ENCODE assay signal across 11 cellular contexts in the genomic region with DNA sequence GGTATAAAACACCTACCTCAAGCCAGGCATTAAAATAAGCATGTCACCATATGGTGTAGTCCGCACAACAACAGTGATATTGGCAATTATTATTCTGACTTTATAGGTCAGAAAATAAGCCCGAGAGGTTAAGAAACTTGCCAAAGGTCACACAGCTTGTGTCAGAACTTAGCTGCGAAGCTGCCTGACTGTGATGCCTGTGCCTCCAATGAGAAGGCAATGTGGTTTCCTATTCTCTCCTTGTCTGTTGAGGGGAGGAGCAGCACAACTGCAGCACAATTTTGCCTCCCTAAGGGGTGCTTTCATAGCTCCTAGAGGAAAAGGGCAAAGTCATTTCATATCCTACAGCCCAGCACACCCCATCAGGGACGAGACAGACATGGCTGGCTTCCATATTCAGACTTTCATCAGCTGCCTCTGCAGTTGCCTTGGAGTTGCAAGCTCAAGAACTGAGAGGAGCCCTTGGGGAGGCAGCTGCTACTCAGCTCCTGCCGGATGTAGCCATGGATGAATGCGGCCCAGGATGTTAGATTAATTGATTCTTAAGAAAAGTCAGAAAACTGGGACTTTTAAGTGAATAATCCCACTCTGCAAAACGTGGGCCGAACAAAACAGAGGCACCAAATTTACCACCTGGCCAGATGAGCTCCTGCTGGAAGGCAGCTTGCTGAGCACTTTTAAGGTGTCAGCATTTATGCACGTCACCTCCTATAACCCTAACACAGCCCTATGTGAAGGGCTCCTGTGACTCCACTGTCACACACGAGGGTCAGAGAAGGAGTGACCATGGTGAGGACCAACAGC. TPM values are rescaled to one million over a fixed set of nuclear protein-coding genes. Genes with fewer than 3 reads are reported as not detected.
DNase-seq lines count a peak whose midpoint lies in the region; ATAC-seq and TF ChIP-seq lines count a peak whose summit lies in the region.
"Had no signal": no experiment of that assay in that cellular context is flagged by ENCODE, and none has a peak within 500 bp of the region (broad histone marks: within the 10 kb centered on the region; RNA-seq: fewer than 3 reads in every experiment).

No MANE protein-coding gene starts in this region.

- no peaks in the 10 kb centered on the region for H3K27me3 ChIP-seq in vagina
- H3K27me3 ChIP-seq: brain microvascular endothelial cell, ovary had no signal

- H3K4me1 ChIP-seq in vagina: peaks cover 15% of the 10 kb centered on the region

- no peaks in the 10 kb centered on the region for H3K9me3 ChIP-seq in vagina
- H3K9me3 ChIP-seq: ovary had no signal

- no peak overlapping the region for H3K4me3 ChIP-seq in vagina
- H3K4me3 ChIP-seq: ovary had no signal

- H3K27ac ChIP-seq in vagina: no peak overlapping the region
- H3K27ac ChIP-seq: brain microvascular endothelial cell, ovary had no signal

- no peaks in the 10 kb centered on the region for H3K9me3 Mint-ChIP-seq in activated naive CD4-positive, alpha-beta T cell treated with anti-CD3 and anti-CD28 coated beads for 36 hours
- no peaks in the 10 kb centered on the region for H3K9me3 Mint-ChIP-seq in T-helper 2 cell treated with Interferon-gamma antibody and Interleukin-4, amounts not matched to agents 5 μg/mL and 100 μg/mL, for 36 hours
- H3K9me3 Mint-ChIP-seq in glutamatergic neuron (ENCODE audit: unreplicated experiment): no peaks in the 10 kb centered on the region
- H3K9me3 Mint-ChIP-seq: HFFc6 had no signal

- TF ChIP-seq CTCF in glutamatergic neuron (IDR thresholded peaks at IDR 0.05; ENCODE audit: partially characterized antibody, unreplicated experiment) (no peak), vagina (IDR thresholded peaks at IDR 0.05) (no peak)

- intact Hi-C loops in activated naive CD4-positive, alpha-beta T cell treated with anti-CD3 and anti-CD28 coated beads for 36 hours (cut with micrococcal nuclease): loop anchor here (1.0 to 2.0 kb wide), 8 partner anchors 38 to 478 kb away; partner anchors contain the start of genes ARPP19 and MYO5C
- intact Hi-C loops in vagina (cut with DNase I): loop anchor here (5.0 kb wide), 1 partner anchor 480 kb away; no protein-coding TSS in a partner anchor

- peak; percentile 24 for DNase-seq in activated naive CD4-positive, alpha-beta T cell treated with anti-CD3 and anti-CD28 coated beads for 36 hours
- no peak for DNase-seq in activated naive CD4-positive, alpha-beta T cell treated with anti-CD3 and anti-CD28 coated beads, Interleukin-2, amount 50 U/mL, for 16 hours
- DNase-seq in T-helper 2 cell treated with Interferon-gamma antibody and Interleukin-4, amounts not matched to agents 5 μg/mL and 100 μg/mL, for 36 hours (ENCODE audit: low spot score): no peak
- DNase-seq in glutamatergic neuron (no peak), superior temporal gyrus (ENCODE audit: extremely low spot score) (peak; percentile 47), vagina (ENCODE audit: extremely low spot score in 2 of 2) (no peak), T1000 (lab: John Stamatoyannopoulos, UW) (no peak)

- TF ChIP-seq POLR2A in vagina (IDR thresholded peaks at IDR 0.05): no peak

- H3K36me3 ChIP-seq in vagina: no peaks in the 10 kb centered on the region
- H3K36me3 ChIP-seq: brain microvascular endothelial cell, ovary had no signal

- H3K4me3 Mint-ChIP-seq in activated naive CD4-positive, alpha-beta T cell treated with anti-CD3 and anti-CD28 coated beads for 36 hours: no peak overlapping the region
- H3K4me3 Mint-ChIP-seq in T-helper 2 cell treated with Interferon-gamma antibody and Interleukin-4, amounts not matched to agents 5 μg/mL and 100 μg/mL, for 36 hours: peak overlapping the region; percentile 63
- H3K4me3 Mint-ChIP-seq in glutamatergic neuron (ENCODE audit: unreplicated experiment): no peak overlapping the region

- H3K27me3 Mint-ChIP-seq in activated naive CD4-positive, alpha-beta T cell treated with anti-CD3 and anti-CD28 coated beads for 36 hours (ENCODE audit: low read depth): no peaks in the 10 kb centered on the region
- no peaks in the 10 kb centered on the region for H3K27me3 Mint-ChIP-seq in T-helper 2 cell treated with Interferon-gamma antibody and Interleukin-4, amounts not matched to agents 5 μg/mL and 100 μg/mL, for 36 hours (ENCODE audit: low read depth)
- H3K27me3 Mint-ChIP-seq in glutamatergic neuron (ENCODE audit: unreplicated experiment): no peaks in the 10 kb centered on the region

- no peak for ATAC-seq in SK-N-SH treated with all-trans-retinoic acid at 6 μM for 48 hours

- H3K36me3 Mint-ChIP-seq in activated naive CD4-positive, alpha-beta T cell treated with anti-CD3 and anti-CD28 coated beads for 36 hours (ENCODE audit: low read depth): no peaks in the 10 kb centered on the region
- peaks cover 2% of the 10 kb centered on the region for H3K36me3 Mint-ChIP-seq in T-helper 2 cell treated with Interferon-gamma antibody and Interleukin-4, amounts not matched to agents 5 μg/mL and 100 μg/mL, for 36 hours (ENCODE audit: low read depth)
- no peaks in the 10 kb centered on the region for H3K36me3 Mint-ChIP-seq in glutamatergic neuron (ENCODE audit: unreplicated experiment)

- peaks cover 26% of the 10 kb centered on the region for H3K4me1 Mint-ChIP-seq in activated naive CD4-positive, alpha-beta T cell treated with anti-CD3 and anti-CD28 coated beads for 36 hours (ENCODE audit: low read depth)
- peaks cover 54% of the 10 kb centered on the region for H3K4me1 Mint-ChIP-seq in T-helper 2 cell treated with Interferon-gamma antibody and Interleukin-4, amounts not matched to agents 5 μg/mL and 100 μg/mL, for 36 hours (ENCODE audit: low read depth)
- peaks cover 22% of the 10 kb centered on the region for H3K4me1 Mint-ChIP-seq in glutamatergic neuron (ENCODE audit: low read depth, unreplicated experiment)

- CTCF ChIA-PET in activated naive CD4-positive, alpha-beta T cell treated with anti-CD3 and anti-CD28 coated beads for 36 hours (lab: Charles Lee): interaction anchor here (0.6 to 6.0 kb wide), 44 partner anchors 11 to 940 kb away, joined by 3 to 48 read pairs (median 4); partner anchors contain the start of genes ATOSA and MYO5C

- no peak overlapping the region for H3K27ac Mint-ChIP-seq in activated naive CD4-positive, alpha-beta T cell treated with anti-CD3 and anti-CD28 coated beads for 36 hours
- no peak overlapping the region for H3K27ac Mint-ChIP-seq in T-helper 2 cell treated with Interferon-gamma antibody and Interleukin-4, amounts not matched to agents 5 μg/mL and 100 μg/mL, for 36 hours
- peak overlapping the region; percentile 22 for H3K27ac Mint-ChIP-seq in glutamatergic neuron (ENCODE audit: unreplicated experiment)
- H3K27ac Mint-ChIP-seq: HFFc6 had no signal

TF ChIP-seq in SK-N-SH treated with all-trans-retinoic acid at 6 μM for 48 hours, 23 proteins besides CTCF, POLR2A, EP300 and RAD21:
- TF ChIP-seq ARNTL (CRISPR knock-in tag; IDR thresholded peaks at IDR 0.05; ENCODE audit: borderline replicate concordance, low read depth) (no peak), ZNF565 (CRISPR knock-in tag; conservative IDR thresholded peaks at IDR 0.05; ENCODE audit: low read depth) (no peak), BACH2 (CRISPR knock-in tag; IDR thresholded peaks at IDR 0.05; ENCODE audit: borderline replicate concordance) (no peak), ISL1 (CRISPR knock-in tag; IDR thresholded peaks at IDR 0.05) (no peak), ZFP3 (CRISPR knock-in tag; IDR thresholded peaks at IDR 0.05) (no peak), TOX (CRISPR knock-in tag; IDR thresholded peaks at IDR 0.05; ENCODE audit: borderline replicate concordance) (no peak), ESRRG (CRISPR knock-in tag; IDR thresholded peaks at IDR 0.05) (no peak), ZFP30 (CRISPR knock-in tag; IDR thresholded peaks at IDR 0.05) (no peak), OSR1 (CRISPR knock-in tag; IDR thresholded peaks at IDR 0.05) (no peak), PPARA (CRISPR knock-in tag; IDR thresholded peaks at IDR 0.05; ENCODE audit: borderline replicate concordance) (no peak)
- TF ChIP-seq, protein P1, sequence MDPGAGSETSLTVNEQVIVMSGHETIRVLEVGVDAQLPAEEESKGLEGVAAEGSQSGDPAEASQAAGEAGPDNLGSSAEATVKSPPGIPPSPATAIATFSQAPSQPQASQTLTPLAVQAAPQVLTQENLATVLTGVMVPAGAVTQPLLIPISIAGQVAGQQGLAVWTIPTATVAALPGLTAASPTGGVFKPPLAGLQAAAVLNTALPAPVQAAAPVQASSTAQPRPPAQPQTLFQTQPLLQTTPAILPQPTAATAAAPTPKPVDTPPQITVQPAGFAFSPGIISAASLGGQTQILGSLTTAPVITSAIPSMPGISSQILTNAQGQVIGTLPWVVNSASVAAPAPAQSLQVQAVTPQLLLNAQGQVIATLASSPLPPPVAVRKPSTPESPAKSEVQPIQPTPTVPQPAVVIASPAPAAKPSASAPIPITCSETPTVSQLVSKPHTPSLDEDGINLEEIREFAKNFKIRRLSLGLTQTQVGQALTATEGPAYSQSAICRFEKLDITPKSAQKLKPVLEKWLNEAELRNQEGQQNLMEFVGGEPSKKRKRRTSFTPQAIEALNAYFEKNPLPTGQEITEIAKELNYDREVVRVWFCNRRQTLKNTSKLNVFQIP (CRISPR knock-in tag; IDR thresholded peaks at IDR 0.05; ENCODE audit: borderline replicate concordance, low read depth): no peak

RNA-seq across cellular contexts. Expression of gene MYO5C, which starts 38.5 kb away (rescaled TPM):
- total RNA-seq in activated naive CD4-positive, alpha-beta T cell treated with anti-CD3 and anti-CD28 coated beads for 36 hours: under 1 TPM; 0.19 to 0.25 TPM
- total RNA-seq in glutamatergic neuron (ENCODE audit: unreplicated experiment): 0.66 TPM
- total RNA-seq in vagina: 10.3 TPM

Comparison
In these comparisons a context has a peak if more than half of its experiments do, and no peak if none do; other contexts are left out.
1. DNase-seq: peak in activated naive CD4-positive, alpha-beta T cell treated with anti-CD3 and anti-CD28 coated beads for 36 hours (single experiment) and superior temporal gyrus (single experiment); none in activated naive CD4-positive, alpha-beta T cell treated with anti-CD3 and anti-CD28 coated beads, Interleukin-2, amount 50 U/mL, for 16 hours (single experiment), T-helper 2 cell treated with Interferon-gamma antibody and Interleukin-4, amounts not matched to agents 5 μg/mL and 100 μg/mL, for 36 hours (single experiment), glutamatergic neuron (single experiment), vagina (0 of 2) and T1000 (single experiment).